ENCODE assay signal across 16 cellular contexts in genomic region chr6:40710626-40711354, GRCh38.
DNase-seq lines count a peak whose midpoint lies in the region; ATAC-seq and TF ChIP-seq lines count a peak whose summit lies in the region.
"Had no signal": no experiment of that assay in that cellular context is flagged by ENCODE, and none has a peak within 500 bp of the region (broad histone marks: within the 10 kb centered on the region; RNA-seq: fewer than 3 reads in every experiment).

No MANE protein-coding gene starts in this region.

- no peaks in the 10 kb centered on the region for H3K79me2 ChIP-seq in DND-41 (ENCODE audit: insufficient read depth, low read length)
- no peaks in the 10 kb centered on the region for H3K79me2 ChIP-seq in OCI-LY3 (ENCODE audit: low read length)
- H3K79me2 ChIP-seq in GM23338 (replicated peaks; ENCODE audit: insufficient read depth): no peaks in the 10 kb centered on the region

- H3K36me3 ChIP-seq in BE2C (no peaks in the 10 kb centered on the region), DND-41 (ENCODE audit: insufficient read depth, low read length) (no peaks in the 10 kb centered on the region), OCI-LY3 (replicated peaks; ENCODE audit: low read depth, low read length) (no peaks in the 10 kb centered on the region), GM23338 (ENCODE audit: insufficient read depth) (no peaks in the 10 kb centered on the region)

- H3K9me3 ChIP-seq in BE2C (no peaks in the 10 kb centered on the region), DND-41 (ENCODE audit: insufficient read depth, low read length, severe bottlenecking) (no peaks in the 10 kb centered on the region), OCI-LY3 (ENCODE audit: insufficient read depth, low read length) (no peaks in the 10 kb centered on the region)

- H3K27ac ChIP-seq in DND-41 (ENCODE audit: low read length) (peak overlapping the region; percentile 65), OCI-LY3 (ENCODE audit: low read length) (no peak overlapping the region), GM23338 (ENCODE audit: low read depth) (no peak overlapping the region)
- H3K27ac ChIP-seq: HL-60 had no signal

- H3K36me3 Mint-ChIP-seq in GM23338 (ENCODE audit: low read depth): peaks cover 3% of the 10 kb centered on the region; the same call in 1 of the 3 replicates
- H3K36me3 Mint-ChIP-seq: activated naive CD8-positive, alpha-beta T cell had no signal

- peaks cover 36% of the 10 kb centered on the region for H3K4me1 ChIP-seq in BE2C
- peaks cover 28% of the 10 kb centered on the region for H3K4me1 ChIP-seq in DND-41 (ENCODE audit: insufficient read depth, low read length)
- peaks cover 24% of the 10 kb centered on the region for H3K4me1 ChIP-seq in OCI-LY3 (ENCODE audit: low read length)
- H3K4me1 ChIP-seq in GM23338 (ENCODE audit: insufficient read depth): peaks cover 5% of the 10 kb centered on the region

- DNase-seq in BE2C: peak; percentile 78
- DNase-seq in DND-41: peak; percentile 62
- DNase-seq in NCI-H2029 (lab: John Stamatoyannopoulos, UW): peak; percentile 54
- no peak for DNase-seq in GM23338 (ENCODE audit: low spot score)
- no peak for DNase-seq in activated CD4-positive, alpha-beta T cell treated with anti-CD3 and anti-CD28 coated beads for 48 hours
- DNase-seq: activated CD4-positive, CD25-positive, alpha-beta regulatory T cell treated with anti-CD3 and anti-CD28 coated beads, Interleukin-2, amount 50 U/mL, for 72 hours; effector memory CD4-positive, alpha-beta T cell; Kasumi-1; stimulated activated CD4-positive, alpha-beta T cell treated with anti-CD3 and anti-CD28 coated beads, Interleukin-12 subunit alpha, Interleukin-12 subunit beta, amount 100 ng/mL, for 4 hours; stimulated activated naive CD8-positive, alpha-beta T cell treated with anti-CD3 and anti-CD28 coated beads, Interleukin-15, amount 100 ng/mL, for 72 hours had no signal

- no peak overlapping the region for H3K27ac Mint-ChIP-seq in GM23338
- H3K27ac Mint-ChIP-seq: activated naive CD8-positive, alpha-beta T cell; stimulated activated naive CD8-positive, alpha-beta T cell treated with anti-CD3 and anti-CD28 coated beads, Interleukin-15, amount 100 ng/mL, for 72 hours; T-helper 1 cell treated with Interleukin-12 subunit alpha and Interleukin-12 subunit beta and Interleukin-4 antibody, amounts not matched to agents 30 μg/mL and 1 μg/mL, for 36 hours had no signal

- H3K4me2 ChIP-seq in DND-41 (ENCODE audit: insufficient read depth, low read length): no peak overlapping the region
- peak overlapping the region; percentile 13; the same call in 1 of the 2 replicates for H3K4me2 ChIP-seq in OCI-LY3 (ENCODE audit: low read length)
- no peak overlapping the region for H3K4me2 ChIP-seq in GM23338

- H3K9ac ChIP-seq in DND-41 (ENCODE audit: low read depth, low read length): no peak overlapping the region; the same call in 1 of the 2 replicates
- no peak overlapping the region for H3K9ac ChIP-seq in OCI-LY3 (ENCODE audit: low read length)

- peaks cover 6% of the 10 kb centered on the region for H3K4me1 Mint-ChIP-seq in GM23338
- H3K4me1 Mint-ChIP-seq: stimulated activated naive CD8-positive, alpha-beta T cell treated with anti-CD3 and anti-CD28 coated beads, Interleukin-15, amount 100 ng/mL, for 72 hours had no signal

- no peaks in the 10 kb centered on the region for H3F3A ChIP-seq in GM23338 (replicated peaks; ENCODE audit: low read depth)

- no peak for TF ChIP-seq CTCF in BE2C (IDR thresholded peaks at IDR 0.05; ENCODE audit: low read depth, low read length)
- no peak for TF ChIP-seq CTCF in DND-41 (IDR thresholded peaks at IDR 0.05; ENCODE audit: borderline replicate concordance, extremely low read depth, low read length, poor library complexity, severe bottlenecking)
- no peak for TF ChIP-seq CTCF in OCI-LY3 (IDR thresholded peaks at IDR 0.05; ENCODE audit: low read depth, low read length)
- no peak for TF ChIP-seq CTCF in GM23338 (conservative IDR thresholded peaks at IDR 0.05; ENCODE audit: low read depth in 2 of 2)

- H3K9me3 Mint-ChIP-seq in GM23338: peaks cover 12% of the 10 kb centered on the region; the same call in 2 of the 3 replicates
- H3K9me3 Mint-ChIP-seq: stimulated activated naive CD8-positive, alpha-beta T cell treated with anti-CD3 and anti-CD28 coated beads, Interleukin-15, amount 100 ng/mL, for 72 hours; T-helper 1 cell treated with Interleukin-12 subunit alpha and Interleukin-12 subunit beta and Interleukin-4 antibody, amounts not matched to agents 30 μg/mL and 1 μg/mL, for 36 hours had no signal

- H3K27me3 Mint-ChIP-seq in GM23338 (ENCODE audit: insufficient read depth, low read depth, poor library complexity): peaks cover 20% of the 10 kb centered on the region
- H3K27me3 Mint-ChIP-seq: activated naive CD8-positive, alpha-beta T cell had no signal

- H3K4me3 ChIP-seq in BE2C (ENCODE audit: low read depth, low read length): no peak overlapping the region
- no peak overlapping the region for H3K4me3 ChIP-seq in DND-41 (ENCODE audit: low read depth in 1 of 2, low read length in 2 of 2)
- H3K4me3 ChIP-seq in OCI-LY3 (ENCODE audit: low read length): no peak overlapping the region
- H3K4me3 ChIP-seq in GM23338: no peak overlapping the region

- no peak overlapping the region for H3K4me3 Mint-ChIP-seq in GM23338
- H3K4me3 Mint-ChIP-seq: activated naive CD8-positive, alpha-beta T cell; stimulated activated naive CD8-positive, alpha-beta T cell treated with anti-CD3 and anti-CD28 coated beads, Interleukin-15, amount 100 ng/mL, for 72 hours; T-helper 1 cell treated with Interleukin-12 subunit alpha and Interleukin-12 subunit beta and Interleukin-4 antibody, amounts not matched to agents 30 μg/mL and 1 μg/mL, for 36 hours had no signal

- no peaks in the 10 kb centered on the region for H3K9me2 ChIP-seq in GM23338 (ENCODE audit: insufficient read depth)

- H3K27me3 ChIP-seq in BE2C (no peaks in the 10 kb centered on the region), DND-41 (ENCODE audit: insufficient read depth, low read length, poor library complexity) (no peaks in the 10 kb centered on the region), OCI-LY3 (ENCODE audit: low read depth, low read length) (no peaks in the 10 kb centered on the region), GM23338 (ENCODE audit: insufficient read depth) (no peaks in the 10 kb centered on the region)

- ATAC-seq in DND-41 (ENCODE audit: insufficient read depth, low read depth) (peak; percentile 83), GM21619 (IDR thresholded peaks at IDR 0.05; ENCODE audit: unreplicated experiment) (no peak), GM23338 (no peak), GM21723 (IDR thresholded peaks at IDR 0.05; ENCODE audit: unreplicated experiment) (no peak)
- ATAC-seq: stimulated activated naive CD8-positive, alpha-beta T cell treated with anti-CD3 and anti-CD28 coated beads, Interleukin-15, amount 100 ng/mL, for 72 hours had no signal

- H2AFZ ChIP-seq in DND-41 (ENCODE audit: low read depth, low read length) (no peak overlapping the region), OCI-LY3 (ENCODE audit: low read depth, low read length) (no peak overlapping the region), GM23338 (no peak overlapping the region)

- H4K20me1 ChIP-seq in DND-41 (ENCODE audit: insufficient read depth, low read length) (no peaks in the 10 kb centered on the region), OCI-LY3 (ENCODE audit: insufficient read depth, low read length) (no peaks in the 10 kb centered on the region), GM23338 (replicated peaks; ENCODE audit: insufficient read depth) (no peaks in the 10 kb centered on the region)

TF ChIP-seq in GM23338, 12 proteins besides CTCF, POLR2A, EP300 and RAD21 (continues in another document):
- TF ChIP-seq STAT1 (IDR thresholded peaks at IDR 0.05; ENCODE audit: unreplicated experiment) (no peak), ETS1 (IDR thresholded peaks at IDR 0.05) (no peak), ZNF114 (CRISPR knock-in tag; IDR thresholded peaks at IDR 0.05) (no peak), REST (IDR thresholded peaks at IDR 0.05; ENCODE audit: unreplicated experiment) (no peak), NANOG (IDR thresholded peaks at IDR 0.05; ENCODE audit: borderline replicate concordance) (no peak), POLR2AphosphoS5 (IDR thresholded peaks at IDR 0.05; ENCODE audit: low read depth) (no peak), EZH2 (IDR thresholded peaks at IDR 0.05; ENCODE audit: low read depth, unreplicated experiment) (no peak), JUNB (IDR thresholded peaks at IDR 0.05; ENCODE audit: unreplicated experiment) (no peak), CREB1 (CRISPR knock-in tag; IDR thresholded peaks at IDR 0.05; ENCODE audit: low read depth) (no peak)

Comparison
In these comparisons a context has a peak if more than half of its experiments do, and no peak if none do; other contexts are left out.
1. DNase-seq: peak in BE2C (single experiment), DND-41 (single experiment) and NCI-H2029 (single experiment); none in GM23338 (single experiment) and activated CD4-positive, alpha-beta T cell treated with anti-CD3 and anti-CD28 coated beads for 48 hours (single experiment).